Comparison of ENCODE assay signal across 22 cellular contexts in genomic region chr5:155872801-155873200, GRCh38.
A peak's percentile ranks its signal among the peaks of the same experiment; 100 is the strongest.
DNase-seq lines count a peak whose midpoint lies in the region; ATAC-seq and TF ChIP-seq lines count a peak whose summit lies in the region.
"Had no signal": no experiment of that assay in that cellular context is flagged by ENCODE, and none has a peak within 500 bp of the region (broad histone marks: within the 10 kb centered on the region; RNA-seq: fewer than 3 reads in every experiment).

No MANE protein-coding gene starts in this region.

- ATAC-seq in T-cell (replicated peaks in 1 of 4), result no peak
- ATAC-seq: natural killer cell treated with Interleukin-12 subunit alpha and Interleukin-12 subunit beta and Interleukin-15 and Interleukin-18, amount 100 ng/mL, for 72 hours; PC-3 had no signal

- H3K9me3 Mint-ChIP-seq in Caco-2 (ENCODE audit: unreplicated experiment) (no peaks in the 10 kb centered on the region), T-cell (no peaks in the 10 kb centered on the region)

- H3K27me3 ChIP-seq in GM23248 (replicated peaks; ENCODE audit: insufficient read depth), result no peaks in the 10 kb centered on the region
- no peaks in the 10 kb centered on the region for H3K27me3 ChIP-seq in Caco-2 (replicated peaks; ENCODE audit: control insufficient read depth, insufficient read depth, low read length)
- H3K27me3 ChIP-seq: BE2C, brain microvascular endothelial cell, SJCRH30 had no signal

- H3K4me3 ChIP-seq in GM23248, result no peak overlapping the region
- no peak overlapping the region for H3K4me3 ChIP-seq in Caco-2 (ENCODE audit: low read depth, low read length)
- H3K4me3 ChIP-seq: SJCRH30, skin epidermis had no signal

- peak overlapping the region; percentile 31 for H3K4me2 ChIP-seq in GM23248 (ENCODE audit: unreplicated experiment)

- no peak for TF ChIP-seq CTCF in Caco-2 (IDR thresholded peaks at IDR 0.05; ENCODE audit: insufficient read depth in 1 of 2, low read depth in 1 of 2, low read length in 1 of 2, severe bottlenecking in 1 of 2, unreplicated experiment in 1 of 2)

- no peaks in the 10 kb centered on the region for H3K9me3 ChIP-seq in GM23248 (ENCODE audit: low read depth)
- no peaks in the 10 kb centered on the region for H3K9me3 ChIP-seq in Caco-2
- H3K9me3 ChIP-seq: BE2C, SJCRH30 had no signal

- H3K4me3 Mint-ChIP-seq in Caco-2 (ENCODE audit: unreplicated experiment) (no peak overlapping the region), T-cell (no peak overlapping the region)
- H3K4me3 Mint-ChIP-seq: activated naive CD8-positive, alpha-beta T cell; natural killer cell treated with Interleukin-12 subunit alpha and Interleukin-12 subunit beta and Interleukin-15 and Interleukin-18, amount 100 ng/mL, for 72 hours had no signal

- peak overlapping the region; percentile 4 for H2AFZ ChIP-seq in GM23248

- CTCF ChIA-PET in Caco-2 (lab: Charles Lee), result no interaction called here
- CTCF ChIA-PET in T-cell (lab: Charles Lee), result no interaction called here

- no peak overlapping the region for H3K9ac ChIP-seq in GM23248

- no peaks in the 10 kb centered on the region for H4K20me1 ChIP-seq in GM23248 (ENCODE audit: insufficient read depth)

- 2% methylated on average over 4 of the region's 4 CpGs for WGBS in GM23248 (ENCODE audit: low coverage in 1 of 2, low lambda C conversion rate in 2 of 2, missing lambda C conversion rate in 2 of 2), 2 experiments

- no peaks in the 10 kb centered on the region for H3K9me2 ChIP-seq in GM23248 (ENCODE audit: insufficient read depth)

- peak overlapping the region; percentile 27; the same call in 1 of the 2 replicates for H3K27ac ChIP-seq in GM23248
- H3K27ac ChIP-seq: brain microvascular endothelial cell, SJCRH30, skin epidermis had no signal

- H3K4me1 Mint-ChIP-seq in Caco-2 (ENCODE audit: low read depth, unreplicated experiment) (no peaks in the 10 kb centered on the region), T-cell (no peaks in the 10 kb centered on the region)

- H3K4me1 ChIP-seq in GM23248 (ENCODE audit: insufficient read depth) (peaks cover 15% of the 10 kb centered on the region; the same call in 1 of the 2 replicates), Caco-2 (no peaks in the 10 kb centered on the region)
- H3K4me1 ChIP-seq: BE2C, SJCRH30 had no signal

- H3F3A ChIP-seq in GM23248 (ENCODE audit: insufficient read depth), result peaks cover 9% of the 10 kb centered on the region

- POLR2A ChIA-PET in Caco-2 (lab: Charles Lee) (no interaction called here), T-cell (lab: Charles Lee) (no interaction called here)

- H3K79me2 ChIP-seq in GM23248 (ENCODE audit: insufficient read depth), result no peaks in the 10 kb centered on the region

- in situ Hi-C loops in GM23248 (cut with MboI), result no loop called here

- no peaks in the 10 kb centered on the region for H3K36me3 ChIP-seq in GM23248 (ENCODE audit: low read depth)
- H3K36me3 ChIP-seq in Caco-2 (ENCODE audit: control insufficient read depth, insufficient read depth, low read length), result no peaks in the 10 kb centered on the region
- H3K36me3 ChIP-seq: BE2C, brain microvascular endothelial cell, SJCRH30 had no signal

- intact Hi-C loops in Caco-2 (cut with micrococcal nuclease; ENCODE audit: unreplicated experiment), result no loop called here

- DNase-seq in COLO668 (lab: John Stamatoyannopoulos, UW; ENCODE audit: unreplicated experiment) (peak; percentile 0), GM23248 (peak; percentile 65), NCI-H2196 (lab: John Stamatoyannopoulos, UW; ENCODE audit: unreplicated experiment) (peak; percentile 74), fibroblast of peridontal ligament (ENCODE audit: extremely low read depth) (peak; percentile 31), Caco-2 (no peak), NCI-H1048 (lab: John Stamatoyannopoulos, UW) (no peak), T-cell (no peak)
- DNase-seq: activated CD4-positive, CD25-positive, alpha-beta regulatory T cell; activated CD8-positive, alpha-beta memory T cell treated with anti-CD3 and anti-CD28 coated beads for 24 hours; BE2C; brain microvascular endothelial cell; cortex of kidney; kidney; NCI-H510A; PC-3; posterior cingulate gyrus; stimulated activated CD4-positive, alpha-beta T cell treated with anti-CD3 and anti-CD28 coated beads, Interleukin-4, amount 100 ng/mL, for 1 hour; T-helper 2 cell had no signal

- no peak overlapping the region for H3K27ac Mint-ChIP-seq in Caco-2 (ENCODE audit: unreplicated experiment)
- no peak overlapping the region for H3K27ac Mint-ChIP-seq in T-cell
- H3K27ac Mint-ChIP-seq: activated naive CD8-positive, alpha-beta T cell; natural killer cell treated with Interleukin-12 subunit alpha and Interleukin-12 subunit beta and Interleukin-15 and Interleukin-18, amount 100 ng/mL, for 72 hours had no signal

- no TSS peak for BruUV-seq in Caco-2 (replicated peaks; lab: Mats Ljungman, UMichigan)

- H3K27me3 Mint-ChIP-seq in Caco-2 (ENCODE audit: insufficient read depth, unreplicated experiment), result peaks cover 7% of the 10 kb centered on the region
- H3K27me3 Mint-ChIP-seq in T-cell, result peaks cover 7 to 9% of the 10 kb centered on the region in 2 donors

- H3K36me3 Mint-ChIP-seq in Caco-2 (ENCODE audit: insufficient read depth, unreplicated experiment), result no peaks in the 10 kb centered on the region
- no peaks in the 10 kb centered on the region for H3K36me3 Mint-ChIP-seq in T-cell
- H3K36me3 Mint-ChIP-seq: activated naive CD8-positive, alpha-beta T cell; natural killer cell treated with Interleukin-12 subunit alpha and Interleukin-12 subunit beta and Interleukin-15 and Interleukin-18, amount 100 ng/mL, for 72 hours had no signal

Comparison
In these comparisons a context has a peak if more than half of its experiments do, and no peak if none do; other contexts are left out.
1. DNase-seq: peak in COLO668 (single experiment), GM23248 (single experiment), NCI-H2196 (single experiment) and fibroblast of peridontal ligament (single experiment); none in Caco-2 (0 of 2), NCI-H1048 (single experiment) and T-cell (0 of 34).